In genomic region chr10:69506487-69506833, GRCh38 we compare ENCODE assay signal across 15 cellular contexts. TPM values are rescaled to one million over a fixed set of nuclear protein-coding genes. Genes with fewer than 3 reads are reported as not detected.
DNase-seq lines count a peak whose midpoint lies in the region; ATAC-seq and TF ChIP-seq lines count a peak whose summit lies in the region.
"Had no signal": no experiment of that assay in that cellular context is flagged by ENCODE, and none has a peak within 500 bp of the region (broad histone marks: within the 10 kb centered on the region; RNA-seq: fewer than 3 reads in every experiment).

No MANE protein-coding gene starts in this region.

- no peaks in the 10 kb centered on the region for H3K9me2 ChIP-seq in MM.1S (replicated peaks; ENCODE audit: insufficient read depth, low read length)

- H3K27ac ChIP-seq in esophagus muscularis mucosa (replicated peaks in 1 of 4) (peak overlapping the region; percentile 67 to 78 (median 77)), MM.1S (ENCODE audit: low read length) (no peak overlapping the region)
- H3K27ac ChIP-seq: adrenal gland had no signal

- no peaks in the 10 kb centered on the region for H3F3A ChIP-seq in MM.1S (ENCODE audit: insufficient read depth, low read length)

- H3K4me1 ChIP-seq in esophagus muscularis mucosa, result peaks cover 13 to 32% (median 24%) of the 10 kb centered on the region in 4 donors
- H3K4me1 ChIP-seq in MM.1S (ENCODE audit: low read length), result no peaks in the 10 kb centered on the region
- H3K4me1 ChIP-seq: adrenal gland had no signal

- no peak for TF ChIP-seq EP300 in esophagus muscularis mucosa (IDR thresholded peaks at IDR 0.05)

- no peak overlapping the region for H3K4me2 ChIP-seq in MM.1S (ENCODE audit: low read depth, low read length)

- peak overlapping the region; percentile 59 for H3K27ac Mint-ChIP-seq in progenitor cell of endocrine pancreas
- H3K27ac Mint-ChIP-seq: activated T-helper 1 cell treated with anti-CD3 and anti-CD28 coated beads, Interleukin-12 subunit alpha, Interleukin-12 subunit beta, Interleukin-2, Interleukin-4 antibody, amounts not matched to agents 30 ng/mL and 10 ng/mL and 1 ng/mL, durations not matched to agents 14 hours and 24 hours and 36 hours; memory B cell; nephron had no signal

- H3K79me2 ChIP-seq in MM.1S (ENCODE audit: low read length), result no peaks in the 10 kb centered on the region

- H3K9ac ChIP-seq in MM.1S (ENCODE audit: low read length), result no peak overlapping the region

- 78% methylated on average over 3 of the region's 3 CpGs for WGBS in esophagus muscularis mucosa

- TF ChIP-seq POLR2A in esophagus muscularis mucosa (IDR thresholded peaks at IDR 0.05; ENCODE audit: low read depth), result no peak

- H3K36me3 ChIP-seq in esophagus muscularis mucosa (peaks cover 0 to 40% (median 17%) of the 10 kb centered on the region in 4 donors), MM.1S (replicated peaks; ENCODE audit: insufficient read depth, low read length) (no peaks in the 10 kb centered on the region)
- H3K36me3 ChIP-seq: adrenal gland, uterus had no signal

- no peaks in the 10 kb centered on the region for H3K9me3 Mint-ChIP-seq in progenitor cell of endocrine pancreas (ENCODE audit: low read depth)
- H3K9me3 Mint-ChIP-seq: activated T-helper 1 cell treated with anti-CD3 and anti-CD28 coated beads, Interleukin-12 subunit alpha, Interleukin-12 subunit beta, Interleukin-2, Interleukin-4 antibody, amounts not matched to agents 30 ng/mL and 10 ng/mL and 1 ng/mL, durations not matched to agents 14 hours and 24 hours and 36 hours; memory B cell; nephron had no signal

- intact Hi-C loops in left ventricle myocardium superior (cut with micrococcal nuclease), result loop anchor here (5.0 kb wide), 1 partner anchor 74 kb away; no protein-coding TSS in a partner anchor
- intact Hi-C loops in cardiac septum (cut with DNase I), result loop anchor here (5.0 to 10.0 kb wide), 2 partner anchors 94 to 272 kb away; no protein-coding TSS in a partner anchor
- intact Hi-C loops in esophagus muscularis mucosa (cut with DNase I), result no loop called here

- ATAC-seq in left ventricle myocardium superior, result no peak
- ATAC-seq in HG02840 (IDR thresholded peaks at IDR 0.05; ENCODE audit: low FRiP score, unreplicated experiment), result no peak
- ATAC-seq: SK-N-SH treated with all-trans-retinoic acid at 6 μM for 48 hours had no signal

- H3K36me3 Mint-ChIP-seq in progenitor cell of endocrine pancreas (ENCODE audit: insufficient read depth), result peaks cover 2% of the 10 kb centered on the region
- H3K36me3 Mint-ChIP-seq: memory B cell had no signal

- H3K27me3 Mint-ChIP-seq in progenitor cell of endocrine pancreas, result peaks cover 17% of the 10 kb centered on the region

- no peak overlapping the region for H2AFZ ChIP-seq in MM.1S (ENCODE audit: low read length)

- DNase-seq in left ventricle myocardium superior (peak; percentile 16), cardiac septum (ENCODE audit: low spot score) (no peak), esophagus muscularis mucosa (ENCODE audit: extremely low spot score) (peak; percentile 77), progenitor cell of endocrine pancreas (ENCODE audit: low spot score, unreplicated experiment) (no peak), MM.1S (no peak), NCI-H510A treated with DMSO at 0.1 percent for 48 hours (lab: John Stamatoyannopoulos, UW) (no peak), T1000 (lab: John Stamatoyannopoulos, UW) (no peak)
- DNase-seq: activated CD4-positive, alpha-beta T cell treated with anti-CD3 and anti-CD28 coated beads, Interleukin-2, amount 50 U/mL, for 4 hours; adrenal gland had no signal

- H3K27me3 ChIP-seq in esophagus muscularis mucosa, result no peaks in the 10 kb centered on the region
- H3K27me3 ChIP-seq in MM.1S (replicated peaks; ENCODE audit: insufficient read depth, low read length), result peaks cover 35% of the 10 kb centered on the region
- H3K27me3 ChIP-seq: adrenal gland, uterus had no signal

- H3K4me3 ChIP-seq in esophagus muscularis mucosa (no peak overlapping the region), MM.1S (ENCODE audit: low read length) (no peak overlapping the region)
- H3K4me3 ChIP-seq: adrenal gland, uterus had no signal

- H3K4me1 Mint-ChIP-seq in progenitor cell of endocrine pancreas (ENCODE audit: low read depth), result peaks cover 4% of the 10 kb centered on the region

- H3K4me3 Mint-ChIP-seq in progenitor cell of endocrine pancreas (ENCODE audit: low read depth), result no peak overlapping the region
- H3K4me3 Mint-ChIP-seq: memory B cell, nephron had no signal

- H3K9me3 ChIP-seq in esophagus muscularis mucosa, result no peaks in the 10 kb centered on the region
- no peaks in the 10 kb centered on the region for H3K9me3 ChIP-seq in MM.1S (replicated peaks; ENCODE audit: insufficient read depth, low read length)
- H3K9me3 ChIP-seq: adrenal gland, uterus had no signal

- TF ChIP-seq CTCF in esophagus muscularis mucosa (IDR thresholded peaks at IDR 0.05), result no peak
- no peak for TF ChIP-seq CTCF in progenitor cell of endocrine pancreas (IDR thresholded peaks at IDR 0.05; ENCODE audit: unreplicated experiment)
- no peak for TF ChIP-seq CTCF in MM.1S (IDR thresholded peaks at IDR 0.05; ENCODE audit: low read length)

- H4K20me1 ChIP-seq in MM.1S (ENCODE audit: insufficient read depth, low read length), result no peaks in the 10 kb centered on the region

RNA-seq across cellular contexts. Expression of gene TSPAN15, which starts 55.2 kb away (rescaled TPM):
- total RNA-seq in left ventricle myocardium superior, result 8.3 TPM
- total RNA-seq in cardiac septum, result 6.9 TPM
- 10 to 100 TPM; 40.3 to 59.4 (median 53.5) TPM for total RNA-seq in esophagus muscularis mucosa
- 14.7 and 17.9 TPM in 2 replicates for total RNA-seq in progenitor cell of endocrine pancreas

Comparison
In these comparisons a context has a peak if more than half of its experiments do, and no peak if none do; other contexts are left out.
1. DNase-seq: peak in left ventricle myocardium superior (single experiment) and esophagus muscularis mucosa (single experiment); none in cardiac septum (single experiment), progenitor cell of endocrine pancreas (single experiment), MM.1S (single experiment), NCI-H510A treated with DMSO at 0.1 percent for 48 hours (single experiment) and T1000 (single experiment).